Comparison of ENCODE assay signal across 1 cellular context in genomic region chr4:139523076-139523475, GRCh38.
TF ChIP-seq lines count a peak whose summit lies in the region.

No MANE protein-coding gene starts in this region.

TF ChIP-seq in WTC11, 78 proteins besides CTCF, POLR2A, EP300 and RAD21 (continued from another document):
- TF ChIP-seq, protein P1, sequence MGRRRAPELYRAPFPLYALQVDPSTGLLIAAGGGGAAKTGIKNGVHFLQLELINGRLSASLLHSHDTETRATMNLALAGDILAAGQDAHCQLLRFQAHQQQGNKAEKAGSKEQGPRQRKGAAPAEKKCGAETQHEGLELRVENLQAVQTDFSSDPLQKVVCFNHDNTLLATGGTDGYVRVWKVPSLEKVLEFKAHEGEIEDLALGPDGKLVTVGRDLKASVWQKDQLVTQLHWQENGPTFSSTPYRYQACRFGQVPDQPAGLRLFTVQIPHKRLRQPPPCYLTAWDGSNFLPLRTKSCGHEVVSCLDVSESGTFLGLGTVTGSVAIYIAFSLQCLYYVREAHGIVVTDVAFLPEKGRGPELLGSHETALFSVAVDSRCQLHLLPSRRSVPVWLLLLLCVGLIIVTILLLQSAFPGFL (CRISPR knock-in tag; IDR thresholded peaks at IDR 0.05; ENCODE audit: borderline replicate concordance): no peak
- TF ChIP-seq KAT7 (CRISPR knock-in tag; IDR thresholded peaks at IDR 0.05; ENCODE audit: borderline replicate concordance): no peak
